Comparison of ENCODE assay signal across 10 cellular contexts in genomic region chr6:30787954-30788353, GRCh38. TPM values are rescaled to one million over a fixed set of nuclear protein-coding genes. Genes with fewer than 3 reads are reported as not detected.
A peak's percentile ranks its signal among the peaks of the same experiment; 100 is the strongest.
DNase-seq lines count a peak whose midpoint lies in the region; ATAC-seq and TF ChIP-seq lines count a peak whose summit lies in the region.
"Had no signal": no experiment of that assay in that cellular context is flagged by ENCODE, and none has a peak within 500 bp of the region (broad histone marks: within the 10 kb centered on the region; RNA-seq: fewer than 3 reads in every experiment).

No MANE protein-coding gene starts in this region.

- H3K9me3 Mint-ChIP-seq in activated CD4-positive, alpha-beta memory T cell treated with anti-CD3 and anti-CD28 coated beads, Interleukin-2, amount 10 ng/mL, durations not matched to agents 7 days and 5 days: no peaks in the 10 kb centered on the region

- WGBS in lung, 2 donors: 53 to 55% methylated on average over 5 of the region's 5 CpGs

- H3K36me3 Mint-ChIP-seq in activated CD4-positive, alpha-beta memory T cell treated with anti-CD3 and anti-CD28 coated beads, Interleukin-2, amount 10 ng/mL, durations not matched to agents 7 days and 5 days (ENCODE audit: low read depth): no peaks in the 10 kb centered on the region

- H3K9me3 ChIP-seq in lung (ENCODE audit: control insufficient read depth in 2 of 2, insufficient read depth in 1 of 2, low read length in 1 of 2) (no peaks in the 10 kb centered on the region), colonic mucosa (no peaks in the 10 kb centered on the region)
- H3K9me3 ChIP-seq: Peyer's patch had no signal

- H3K4me1 ChIP-seq in lung (ENCODE audit: control insufficient read depth in 2 of 2, insufficient read depth in 2 of 2, low read length in 2 of 2): no peaks in the 10 kb centered on the region
- H3K4me1 ChIP-seq in colonic mucosa: no peaks in the 10 kb centered on the region

- peak overlapping the region; percentile 21 for H3K27ac Mint-ChIP-seq in activated CD4-positive, alpha-beta memory T cell treated with anti-CD3 and anti-CD28 coated beads, Interleukin-2, amount 10 ng/mL, durations not matched to agents 7 days and 5 days

- peak; percentile 54 for ATAC-seq in lung (ENCODE audit: insufficient read depth, low FRiP score)

- CTCF ChIA-PET in activated CD4-positive, alpha-beta memory T cell treated with anti-CD3 and anti-CD28 coated beads, Interleukin-2, amount 10 ng/mL, durations not matched to agents 7 days and 5 days (lab: Charles Lee): interaction anchor here (0.9 to 1.7 kb wide), 7 partner anchors 33 to 128 kb away, joined by 3 to 5 read pairs (median 3); partner anchors contain the start of gene VARS2

- H3K4me3 ChIP-seq in HFF-Myc (replicated peaks; ENCODE audit: low read depth, low read length) (no peak overlapping the region), lung (no peak overlapping the region), colonic mucosa (no peak overlapping the region)
- H3K4me3 ChIP-seq: Peyer's patch had no signal

- TF ChIP-seq CTCF in HFF-Myc (IDR thresholded peaks at IDR 0.05; ENCODE audit: low read depth, low read length, missing control alignments) (no peak), lung (IDR thresholded peaks at IDR 0.05; ENCODE audit: control extremely low read depth, extremely low read depth) (no peak), colonic mucosa (IDR thresholded peaks at IDR 0.05) (no peak)

- no peak overlapping the region for H3K9ac ChIP-seq in colonic mucosa (ENCODE audit: low read depth in 2 of 2, low read length in 2 of 2)

- H3K27ac ChIP-seq in lung (ENCODE audit: low read depth in 1 of 2, low read length in 1 of 2) (no peak overlapping the region), colonic mucosa (no peak overlapping the region)

- intact Hi-C loops in colonic mucosa (cut with DNase I): no loop called here
- intact Hi-C loops in posterior cingulate gyrus (cut with DNase I): no loop called here

- no peak overlapping the region for H3K4me3 Mint-ChIP-seq in activated CD4-positive, alpha-beta memory T cell treated with anti-CD3 and anti-CD28 coated beads, Interleukin-2, amount 10 ng/mL, durations not matched to agents 7 days and 5 days

- H3K4me1 Mint-ChIP-seq in activated CD4-positive, alpha-beta memory T cell treated with anti-CD3 and anti-CD28 coated beads, Interleukin-2, amount 10 ng/mL, durations not matched to agents 7 days and 5 days: peaks cover 50% of the 10 kb centered on the region

- POLR2A ChIA-PET in activated CD4-positive, alpha-beta memory T cell treated with anti-CD3 and anti-CD28 coated beads, Interleukin-2, amount 10 ng/mL, durations not matched to agents 7 days and 5 days (lab: Charles Lee): interaction anchor here (0.8 to 1.5 kb wide), 6 partner anchors 9 to 67 kb away, joined by 3 to 9 read pairs (median 3); no protein-coding TSS in a partner anchor

- H3K27me3 ChIP-seq in lung (ENCODE audit: control insufficient read depth, insufficient read depth) (no peaks in the 10 kb centered on the region), colonic mucosa (no peaks in the 10 kb centered on the region)
- H3K27me3 ChIP-seq: Peyer's patch had no signal

- peak; percentile 46 for DNase-seq in AG08395 (ENCODE audit: low spot score)
- DNase-seq in HFF-Myc (ENCODE audit: extremely low read depth, low read depth): peak; percentile 43
- peak; percentile 19 for DNase-seq in activated CD4-positive, alpha-beta memory T cell treated with anti-CD3 and anti-CD28 coated beads, Interleukin-2, amount 10 ng/mL, durations not matched to agents 7 days and 5 days
- DNase-seq in lung (ENCODE audit: low spot score): no peak
- DNase-seq in central memory CD4-positive, alpha-beta T cell: no peak
- no peak for DNase-seq in NCI-H510A treated with DMSO at 0.1 percent for 48 hours (lab: John Stamatoyannopoulos, UW)
- no peak for DNase-seq in colonic mucosa
- DNase-seq in posterior cingulate gyrus: no peak
- DNase-seq: activated CD8-positive, alpha-beta memory T cell treated with anti-CD3 and anti-CD28 coated beads, Interleukin-2, amount 50 U/mL, for 48 hours; Peyer's patch had no signal

- H3K27me3 Mint-ChIP-seq in activated CD4-positive, alpha-beta memory T cell treated with anti-CD3 and anti-CD28 coated beads, Interleukin-2, amount 10 ng/mL, durations not matched to agents 7 days and 5 days: peaks cover 4% of the 10 kb centered on the region

- H3K36me3 ChIP-seq in lung (ENCODE audit: control insufficient read depth in 2 of 2, insufficient read depth in 2 of 2, low read length in 2 of 2) (no peaks in the 10 kb centered on the region), colonic mucosa (no peaks in the 10 kb centered on the region)
- H3K36me3 ChIP-seq: Peyer's patch had no signal

RNA-seq across cellular contexts. Expression of gene IER3, which starts 43.6 kb away (rescaled TPM):
- 10 to 100 TPM; 11.2 to 13.1 TPM for total RNA-seq in activated CD4-positive, alpha-beta memory T cell treated with anti-CD3 and anti-CD28 coated beads, Interleukin-2, amount 10 ng/mL, durations not matched to agents 7 days and 5 days
- total RNA-seq in lung: 10 to 100 TPM; 16.7 to 37.4 TPM
- 100 to 1,000 TPM in 1 of 2 donors, 10 to 100 TPM in 1; 97.9 to 302 TPM for polyA plus RNA-seq in lung
- total RNA-seq in colonic mucosa: 10 to 100 TPM; 47.2 to 92.8 TPM

RNA-seq across cellular contexts. Expression of gene FLOT1, which starts 45.5 kb away (rescaled TPM):
- 100 to 1,000 TPM; 125 to 131 TPM for total RNA-seq in activated CD4-positive, alpha-beta memory T cell treated with anti-CD3 and anti-CD28 coated beads, Interleukin-2, amount 10 ng/mL, durations not matched to agents 7 days and 5 days
- total RNA-seq in lung (100 to 1,000 TPM in 1 of 2 donors, 10 to 100 TPM in 1; 88.0 to 171 TPM), colonic mucosa (100 to 1,000 TPM; 130 to 158 TPM)
- polyA plus RNA-seq in lung: 100 to 1,000 TPM; 205 to 474 TPM

Comparison
In these comparisons a context has a peak if more than half of its experiments do, and no peak if none do; other contexts are left out.
1. DNase-seq: peak in AG08395 (single experiment), HFF-Myc (single experiment) and activated CD4-positive, alpha-beta memory T cell treated with anti-CD3 and anti-CD28 coated beads, Interleukin-2, amount 10 ng/mL, durations not matched to agents 7 days and 5 days (single experiment); none in lung (single experiment), central memory CD4-positive, alpha-beta T cell (single experiment), NCI-H510A treated with DMSO at 0.1 percent for 48 hours (single experiment), colonic mucosa (single experiment) and posterior cingulate gyrus (0 of 10).